ENCODE assay signal across 17 cellular contexts in genomic region chr17:80732268-80732667, GRCh38.
A peak's percentile ranks its signal among the peaks of the same experiment; 100 is the strongest.
DNase-seq lines count a peak whose midpoint lies in the region; ATAC-seq and TF ChIP-seq lines count a peak whose summit lies in the region.
"Had no signal": no experiment of that assay in that cellular context is flagged by ENCODE, and none has a peak within 500 bp of the region (broad histone marks: within the 10 kb centered on the region; RNA-seq: fewer than 3 reads in every experiment).

No MANE protein-coding gene starts in this region.

- H3K27me3 Mint-ChIP-seq in activated CD4-positive, alpha-beta T cell treated with anti-CD3 and anti-CD28 coated beads, Interleukin-2, amount 10 ng/mL, durations not matched to agents 7 days and 5 days, result no peaks in the 10 kb centered on the region
- H3K27me3 Mint-ChIP-seq: stimulated activated memory B cell treated with anti-CD40 and anti-IgM and Interleukin-4, amounts not matched to agents 10 μg/mL and 1 μg/mL and 100 μg/mL, for 72 hours had no signal

- peaks cover 53% of the 10 kb centered on the region for H3K4me1 ChIP-seq in OCI-LY7 (ENCODE audit: insufficient read depth, low read length, poor library complexity, severe bottlenecking)
- peaks cover 11% of the 10 kb centered on the region for H3K4me1 ChIP-seq in osteoblast (ENCODE audit: insufficient read depth, low read length)
- H3K4me1 ChIP-seq: body of pancreas had no signal

- no peaks in the 10 kb centered on the region for H3K9me3 ChIP-seq in OCI-LY7 (ENCODE audit: low read length)
- H3K9me3 ChIP-seq in osteoblast (ENCODE audit: low read depth, low read length), result no peaks in the 10 kb centered on the region
- H3K9me3 ChIP-seq: body of pancreas, neutrophil had no signal

- H3K9me2 ChIP-seq in OCI-LY7 (ENCODE audit: insufficient read depth, low read length), result no peaks in the 10 kb centered on the region

- no peak overlapping the region for H3K27ac ChIP-seq in OCI-LY7 (ENCODE audit: low read depth, low read length, poor library complexity, severe bottlenecking)
- H3K27ac ChIP-seq in osteoblast (ENCODE audit: low read depth, low read length), result no peak overlapping the region
- H3K27ac ChIP-seq: body of pancreas, neutrophil had no signal

- H3K27ac Mint-ChIP-seq in activated CD4-positive, alpha-beta T cell treated with anti-CD3 and anti-CD28 coated beads, Interleukin-2, amount 10 ng/mL, durations not matched to agents 7 days and 5 days, result peak overlapping the region; percentile 15
- H3K27ac Mint-ChIP-seq: stimulated activated memory B cell treated with anti-CD40 and anti-IgM and Interleukin-4, amounts not matched to agents 10 μg/mL and 1 μg/mL and 100 μg/mL, for 72 hours had no signal

- no peak for TF ChIP-seq CTCF in OCI-LY7 (conservative IDR thresholded peaks at IDR 0.05; ENCODE audit: low read length)
- TF ChIP-seq CTCF in osteoblast (IDR thresholded peaks at IDR 0.05; ENCODE audit: extremely low read depth, low read depth, low read length), result no peak

- H3K4me3 ChIP-seq in OCI-LY7 (ENCODE audit: low read depth, low read length, poor library complexity, severe bottlenecking) (no peak overlapping the region), osteoblast (ENCODE audit: insufficient read depth, low read length) (no peak overlapping the region)
- H3K4me3 ChIP-seq: body of pancreas had no signal

- no peak for DNase-seq in activated CD4-positive, alpha-beta T cell treated with anti-CD3 and anti-CD28 coated beads, Interleukin-2, amount 10 ng/mL, durations not matched to agents 7 days and 5 days
- DNase-seq in activated CD4-positive, alpha-beta T cell treated with anti-CD3 and anti-CD28 coated beads, Interleukin-2, amount 50 U/mL, for 48 hours, result no peak
- no peak for DNase-seq in OCI-LY7 (ENCODE audit: low spot score)
- DNase-seq in epidermal melanocyte (ENCODE audit: insufficient read length, low spot score), result peak; percentile 76
- DNase-seq in osteoblast (ENCODE audit: insufficient read length, low spot score, missing footprints), result peak; percentile 89
- DNase-seq in NCI-H2081 (lab: John Stamatoyannopoulos, UW), result no peak
- no peak for DNase-seq in left cardiac atrium
- DNase-seq in COLO668 (lab: John Stamatoyannopoulos, UW; ENCODE audit: unreplicated experiment), result no peak
- DNase-seq: activated CD4-positive, alpha-beta T cell treated with anti-CD3 and anti-CD28 coated beads for 48 hours; body of pancreas; DMS53; effector CD4-positive, alpha-beta T cell; NCI-H1930; NCI-H524 treated with DMSO at 0.1 percent for 48 hours; RPMI8226 had no signal

- intact Hi-C loops in OCI-LY7 (cut with micrococcal nuclease; ENCODE audit: unreplicated experiment) (no loop called here), left cardiac atrium (cut with DNase I) (no loop called here)

- ATAC-seq in left cardiac atrium, result no peak
- ATAC-seq: body of pancreas; stimulated activated memory B cell treated with anti-CD40 and anti-IgM and Interleukin-4, amounts not matched to agents 10 μg/mL and 1 μg/mL and 100 μg/mL, for 72 hours had no signal

- BruUV-seq in OCI-LY7 (replicated peaks; lab: Mats Ljungman, UMichigan), result no TSS peak

- POLR2A ChIA-PET in activated CD4-positive, alpha-beta T cell treated with anti-CD3 and anti-CD28 coated beads, Interleukin-2, amount 10 ng/mL, durations not matched to agents 7 days and 5 days (lab: Charles Lee), result interaction anchor here (0.5 kb wide), 1 partner anchor 31 kb away, joined by 3 read pairs; no protein-coding TSS in a partner anchor
- POLR2A ChIA-PET in OCI-LY7 (lab: Charles Lee), result interaction anchor here (0.7 kb wide), 1 partner anchor 11 kb away, joined by 3 read pairs; no protein-coding TSS in a partner anchor

- no peak overlapping the region for H3K4me3 Mint-ChIP-seq in activated CD4-positive, alpha-beta T cell treated with anti-CD3 and anti-CD28 coated beads, Interleukin-2, amount 10 ng/mL, durations not matched to agents 7 days and 5 days
- H3K4me3 Mint-ChIP-seq: stimulated activated memory B cell treated with anti-CD40 and anti-IgM and Interleukin-4, amounts not matched to agents 10 μg/mL and 1 μg/mL and 100 μg/mL, for 72 hours had no signal

- H3K9me3 Mint-ChIP-seq in activated CD4-positive, alpha-beta T cell treated with anti-CD3 and anti-CD28 coated beads, Interleukin-2, amount 10 ng/mL, durations not matched to agents 7 days and 5 days, result no peaks in the 10 kb centered on the region
- H3K9me3 Mint-ChIP-seq: stimulated activated memory B cell treated with anti-CD40 and anti-IgM and Interleukin-4, amounts not matched to agents 10 μg/mL and 1 μg/mL and 100 μg/mL, for 72 hours had no signal

- CTCF ChIA-PET in activated CD4-positive, alpha-beta T cell treated with anti-CD3 and anti-CD28 coated beads, Interleukin-2, amount 10 ng/mL, durations not matched to agents 7 days and 5 days (lab: Charles Lee), result interaction anchor here (0.6 to 1.8 kb wide), 5 partner anchors 34 to 167 kb away, joined by 3 to 4 read pairs (median 3); no protein-coding TSS in a partner anchor
- CTCF ChIA-PET in OCI-LY7 (lab: Charles Lee; ENCODE audit: unreplicated experiment), result interaction anchor here (0.5 kb wide), 1 partner anchor 1240 kb away, joined by 3 read pairs; no protein-coding TSS in a partner anchor

- no peaks in the 10 kb centered on the region for H3K27me3 ChIP-seq in osteoblast (ENCODE audit: insufficient read depth, low read length)
- H3K27me3 ChIP-seq: body of pancreas, neutrophil had no signal

- peaks cover 50% of the 10 kb centered on the region for H3K36me3 Mint-ChIP-seq in activated CD4-positive, alpha-beta T cell treated with anti-CD3 and anti-CD28 coated beads, Interleukin-2, amount 10 ng/mL, durations not matched to agents 7 days and 5 days (ENCODE audit: low read depth)

- H2AFZ ChIP-seq in OCI-LY7 (ENCODE audit: low read length), result no peak overlapping the region
- no peak overlapping the region for H2AFZ ChIP-seq in osteoblast (ENCODE audit: low read length)

- no peaks in the 10 kb centered on the region for H4K20me1 ChIP-seq in OCI-LY7 (ENCODE audit: insufficient read depth, low read length)
- no peaks in the 10 kb centered on the region for H4K20me1 ChIP-seq in osteoblast (ENCODE audit: insufficient read depth, low read length)

- H3K36me3 ChIP-seq in OCI-LY7 (ENCODE audit: insufficient read depth, low read length), result peaks cover 24% of the 10 kb centered on the region
- H3K36me3 ChIP-seq in osteoblast (ENCODE audit: insufficient read depth, low read length), result peaks cover 5% of the 10 kb centered on the region
- H3K36me3 ChIP-seq: neutrophil had no signal

- H3K79me2 ChIP-seq in OCI-LY7 (ENCODE audit: insufficient read depth, low read depth, low read length), result 0 out of 2 replicates have a peak, but pooled peaks cover 3% of the 10 kb centered on the region
- H3K79me2 ChIP-seq in osteoblast (ENCODE audit: insufficient read depth, low read length), result peaks cover 24% of the 10 kb centered on the region

- H3K4me1 Mint-ChIP-seq in activated CD4-positive, alpha-beta T cell treated with anti-CD3 and anti-CD28 coated beads, Interleukin-2, amount 10 ng/mL, durations not matched to agents 7 days and 5 days, result peaks cover 76% of the 10 kb centered on the region

- H3K4me2 ChIP-seq in OCI-LY7 (ENCODE audit: low read length), result peak overlapping the region; percentile 2; the same call in 1 of the 2 replicates
- H3K4me2 ChIP-seq in osteoblast (ENCODE audit: insufficient read depth, low read length), result no peak overlapping the region

Comparison
In these comparisons a context has a peak if more than half of its experiments do, and no peak if none do; other contexts are left out.
1. DNase-seq: peak in epidermal melanocyte (single experiment) and osteoblast (single experiment); none in activated CD4-positive, alpha-beta T cell treated with anti-CD3 and anti-CD28 coated beads, Interleukin-2, amount 10 ng/mL, durations not matched to agents 7 days and 5 days (single experiment), activated CD4-positive, alpha-beta T cell treated with anti-CD3 and anti-CD28 coated beads, Interleukin-2, amount 50 U/mL, for 48 hours (0 of 2), OCI-LY7 (single experiment), NCI-H2081 (0 of 2), left cardiac atrium (single experiment) and COLO668 (single experiment).